ENCODE assay signal across 18 cellular contexts in the genomic region with DNA sequence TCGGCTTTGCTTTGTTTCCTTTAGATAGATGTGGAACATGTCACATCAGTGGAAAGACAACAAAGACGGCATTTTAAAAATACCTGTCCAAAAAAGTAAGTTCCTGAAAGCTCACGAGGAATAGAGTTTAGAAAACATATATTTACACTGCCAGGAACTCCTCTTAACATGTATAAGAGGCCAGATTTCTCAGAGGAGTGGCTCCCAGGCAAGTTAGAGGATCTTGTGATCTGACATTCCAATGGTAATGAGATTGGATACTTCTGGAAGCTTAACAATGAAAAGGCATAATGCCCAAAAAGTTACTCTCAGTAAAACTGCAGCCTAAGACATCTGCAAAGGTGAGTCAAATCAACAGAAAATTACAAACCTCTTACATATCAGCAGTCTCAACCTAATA.
"Had no signal": no experiment of that assay in that cellular context is flagged by ENCODE, and none has a peak within 500 bp of the region (broad histone marks: within the 10 kb centered on the region; RNA-seq: fewer than 3 reads in every experiment).

No MANE protein-coding gene starts in this region.

- ATAC-seq: natural killer cell; stimulated activated naive B cell treated with anti-CD40 and anti-IgM and Interleukin-4, amounts not matched to agents 10 μg/mL and 1 μg/mL and 100 μg/mL, for 72 hours; T-helper 17 cell had no signal

- H3K4me1 ChIP-seq: esophagus squamous epithelium, parathyroid adenoma, sigmoid colon had no signal

- H3K27ac ChIP-seq: brain microvascular endothelial cell, esophagus squamous epithelium, parathyroid adenoma, sigmoid colon, WERI-Rb-1 had no signal

- H3K79me2 ChIP-seq: parathyroid adenoma had no signal

- H3K27me3 ChIP-seq: brain microvascular endothelial cell, esophagus squamous epithelium, sigmoid colon had no signal

- H3K9me3 Mint-ChIP-seq: activated T-helper 1 cell treated with anti-CD3 and anti-CD28 coated beads, Interleukin-12 subunit alpha, Interleukin-12 subunit beta, Interleukin-2, Interleukin-4 antibody, amounts not matched to agents 30 ng/mL and 10 ng/mL and 1 ng/mL, durations not matched to agents 14 hours and 24 hours and 36 hours; immature natural killer cell; natural killer cell had no signal

- H3K27me3 Mint-ChIP-seq: stimulated activated naive B cell treated with anti-CD40 and anti-IgM and Interleukin-4, amounts not matched to agents 10 μg/mL and 1 μg/mL and 100 μg/mL, for 72 hours had no signal

- H3K27ac Mint-ChIP-seq: activated naive CD8-positive, alpha-beta T cell; activated T-helper 1 cell treated with anti-CD3 and anti-CD28 coated beads, Interleukin-12 subunit alpha, Interleukin-12 subunit beta, Interleukin-2, Interleukin-4 antibody, amounts not matched to agents 30 ng/mL and 10 ng/mL and 1 ng/mL, durations not matched to agents 14 hours and 24 hours and 36 hours; stimulated activated naive B cell treated with anti-CD40 and anti-IgM and Interleukin-4, amounts not matched to agents 10 μg/mL and 1 μg/mL and 100 μg/mL, for 72 hours; T-helper 17 cell had no signal

- H3K4me3 ChIP-seq: esophagus squamous epithelium, sigmoid colon had no signal

- H2AFZ ChIP-seq: parathyroid adenoma had no signal

- H3K36me3 ChIP-seq: brain microvascular endothelial cell, esophagus squamous epithelium, WERI-Rb-1 had no signal

- DNase-seq: activated CD4-positive, alpha-beta T cell treated with anti-CD3 and anti-CD28 coated beads, Interleukin-2, amount 50 U/mL, for 48 hours; activated gamma-delta T cell treated with Interleukin-2 at 50 U/mL for 16 hours; brain microvascular endothelial cell; central memory CD4-positive, alpha-beta T cell; cortex of kidney; effector memory CD4-positive, alpha-beta T cell; esophagus squamous epithelium; immature natural killer cell; kidney glomerular epithelial cell; mesenchymal stem cell; natural killer cell; sigmoid colon; stimulated activated naive B cell treated with anti-CD40 and anti-IgM and Interleukin-4, amounts not matched to agents 10 μg/mL and 1 μg/mL and 100 μg/mL, for 72 hours; T-helper 17 cell; WERI-Rb-1 had no signal

- H3K4me1 Mint-ChIP-seq: T-helper 17 cell had no signal

- H3K9me3 ChIP-seq: esophagus squamous epithelium, sigmoid colon had no signal

- H3K4me3 Mint-ChIP-seq: activated naive CD8-positive, alpha-beta T cell; activated T-helper 1 cell treated with anti-CD3 and anti-CD28 coated beads, Interleukin-12 subunit alpha, Interleukin-12 subunit beta, Interleukin-2, Interleukin-4 antibody, amounts not matched to agents 30 ng/mL and 10 ng/mL and 1 ng/mL, durations not matched to agents 14 hours and 24 hours and 36 hours; immature natural killer cell; natural killer cell; stimulated activated naive B cell treated with anti-CD40 and anti-IgM and Interleukin-4, amounts not matched to agents 10 μg/mL and 1 μg/mL and 100 μg/mL, for 72 hours; T-helper 17 cell had no signal

- H3K36me3 Mint-ChIP-seq: activated naive CD8-positive, alpha-beta T cell; natural killer cell had no signal
